Comparison of ENCODE assay signal across 2 cellular contexts in the genomic region with DNA sequence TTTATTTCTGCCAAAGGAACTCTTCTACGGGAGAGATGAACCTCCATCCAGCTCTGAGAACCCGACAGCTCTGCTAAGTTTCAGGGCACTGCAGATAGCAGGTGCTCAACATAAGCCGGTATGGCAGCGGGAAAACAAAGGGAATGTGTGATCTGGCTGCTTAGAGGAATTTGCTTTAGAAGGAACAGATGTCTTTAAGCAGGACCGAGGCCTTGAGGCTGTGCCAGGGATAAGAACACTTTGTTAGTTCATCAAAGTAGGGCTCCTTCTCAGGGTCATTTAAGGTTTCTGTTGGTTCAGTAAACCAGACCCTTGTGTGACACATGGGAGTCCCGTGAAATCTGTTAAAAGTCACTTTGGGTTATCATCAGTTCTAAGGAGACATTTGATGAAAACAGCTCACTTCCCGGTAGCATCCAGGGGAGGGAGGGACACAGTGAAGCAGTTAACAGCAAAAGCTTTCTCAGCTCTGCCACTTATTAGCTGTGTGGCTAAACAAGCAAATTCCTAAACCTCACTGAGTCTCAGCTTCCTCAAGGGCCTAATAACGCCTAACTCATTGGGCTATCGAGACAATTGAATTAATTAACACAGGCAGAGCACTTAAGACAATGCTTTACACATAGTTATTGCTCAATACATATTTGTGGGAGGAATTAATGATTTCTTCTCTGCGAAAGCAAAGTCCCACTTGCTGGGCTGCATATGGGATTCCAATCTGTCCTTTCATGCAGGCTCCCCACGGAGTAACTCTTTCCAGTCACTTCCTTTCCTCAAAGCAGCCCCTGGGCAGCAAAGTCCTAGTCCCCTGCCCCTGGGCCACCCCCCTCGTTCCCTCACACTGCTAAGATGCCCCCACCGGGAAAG.
TF ChIP-seq lines count a peak whose summit lies in the region.

No MANE protein-coding gene starts in this region.

TF ChIP-seq in WTC11, 78 proteins besides CTCF, POLR2A, EP300 and RAD21:
- TF ChIP-seq, protein P1, sequence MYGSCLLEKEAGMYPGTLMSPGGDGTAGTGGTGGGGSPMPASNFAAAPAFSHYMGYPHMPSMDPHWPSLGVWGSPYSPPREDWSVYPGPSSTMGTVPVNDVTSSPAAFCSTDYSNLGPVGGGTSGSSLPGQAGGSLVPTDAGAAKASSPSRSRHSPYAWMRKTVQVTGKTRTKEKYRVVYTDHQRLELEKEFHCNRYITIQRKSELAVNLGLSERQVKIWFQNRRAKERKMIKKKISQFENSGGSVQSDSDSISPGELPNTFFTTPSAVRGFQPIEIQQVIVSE (CRISPR knock-in tag; IDR thresholded peaks at IDR 0.05; ENCODE audit: borderline replicate concordance), result no peak
- TF ChIP-seq ZNF317 (CRISPR knock-in tag; IDR thresholded peaks at IDR 0.05; ENCODE audit: borderline replicate concordance, low read depth) (no peak), CREM (CRISPR knock-in tag; IDR thresholded peaks at IDR 0.05) (no peak)
- TF ChIP-seq, protein P2, sequence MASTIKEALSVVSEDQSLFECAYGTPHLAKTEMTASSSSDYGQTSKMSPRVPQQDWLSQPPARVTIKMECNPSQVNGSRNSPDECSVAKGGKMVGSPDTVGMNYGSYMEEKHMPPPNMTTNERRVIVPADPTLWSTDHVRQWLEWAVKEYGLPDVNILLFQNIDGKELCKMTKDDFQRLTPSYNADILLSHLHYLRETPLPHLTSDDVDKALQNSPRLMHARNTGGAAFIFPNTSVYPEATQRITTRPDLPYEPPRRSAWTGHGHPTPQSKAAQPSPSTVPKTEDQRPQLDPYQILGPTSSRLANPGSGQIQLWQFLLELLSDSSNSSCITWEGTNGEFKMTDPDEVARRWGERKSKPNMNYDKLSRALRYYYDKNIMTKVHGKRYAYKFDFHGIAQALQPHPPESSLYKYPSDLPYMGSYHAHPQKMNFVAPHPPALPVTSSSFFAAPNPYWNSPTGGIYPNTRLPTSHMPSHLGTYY (CRISPR knock-in tag; IDR thresholded peaks at IDR 0.05), result no peak
- TF ChIP-seq, protein P3, sequence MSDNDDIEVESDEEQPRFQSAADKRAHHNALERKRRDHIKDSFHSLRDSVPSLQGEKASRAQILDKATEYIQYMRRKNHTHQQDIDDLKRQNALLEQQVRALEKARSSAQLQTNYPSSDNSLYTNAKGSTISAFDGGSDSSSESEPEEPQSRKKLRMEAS (CRISPR knock-in tag; IDR thresholded peaks at IDR 0.05), result no peak
- TF ChIP-seq, protein P4, sequence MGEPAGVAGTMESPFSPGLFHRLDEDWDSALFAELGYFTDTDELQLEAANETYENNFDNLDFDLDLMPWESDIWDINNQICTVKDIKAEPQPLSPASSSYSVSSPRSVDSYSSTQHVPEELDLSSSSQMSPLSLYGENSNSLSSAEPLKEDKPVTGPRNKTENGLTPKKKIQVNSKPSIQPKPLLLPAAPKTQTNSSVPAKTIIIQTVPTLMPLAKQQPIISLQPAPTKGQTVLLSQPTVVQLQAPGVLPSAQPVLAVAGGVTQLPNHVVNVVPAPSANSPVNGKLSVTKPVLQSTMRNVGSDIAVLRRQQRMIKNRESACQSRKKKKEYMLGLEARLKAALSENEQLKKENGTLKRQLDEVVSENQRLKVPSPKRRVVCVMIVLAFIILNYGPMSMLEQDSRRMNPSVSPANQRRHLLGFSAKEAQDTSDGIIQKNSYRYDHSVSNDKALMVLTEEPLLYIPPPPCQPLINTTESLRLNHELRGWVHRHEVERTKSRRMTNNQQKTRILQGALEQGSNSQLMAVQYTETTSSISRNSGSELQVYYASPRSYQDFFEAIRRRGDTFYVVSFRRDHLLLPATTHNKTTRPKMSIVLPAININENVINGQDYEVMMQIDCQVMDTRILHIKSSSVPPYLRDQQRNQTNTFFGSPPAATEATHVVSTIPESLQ (CRISPR knock-in tag; IDR thresholded peaks at IDR 0.05), result no peak

TF ChIP-seq in GM12891, 5 proteins besides CTCF, POLR2A, EP300 and RAD21:
- TF ChIP-seq SPI1 (IDR thresholded peaks at IDR 0.05; ENCODE audit: low read depth, low read length) (no peak), PAX5 (IDR thresholded peaks at IDR 0.05; ENCODE audit: insufficient read depth, low read length, severe bottlenecking) (no peak), POU2F2 (IDR thresholded peaks at IDR 0.05; ENCODE audit: low read depth, low read length) (no peak), TAF1 (IDR thresholded peaks at IDR 0.05; ENCODE audit: low read depth, low read length) (no peak)
